17 cellular contexts compared by ENCODE assay signal in the genomic region with DNA sequence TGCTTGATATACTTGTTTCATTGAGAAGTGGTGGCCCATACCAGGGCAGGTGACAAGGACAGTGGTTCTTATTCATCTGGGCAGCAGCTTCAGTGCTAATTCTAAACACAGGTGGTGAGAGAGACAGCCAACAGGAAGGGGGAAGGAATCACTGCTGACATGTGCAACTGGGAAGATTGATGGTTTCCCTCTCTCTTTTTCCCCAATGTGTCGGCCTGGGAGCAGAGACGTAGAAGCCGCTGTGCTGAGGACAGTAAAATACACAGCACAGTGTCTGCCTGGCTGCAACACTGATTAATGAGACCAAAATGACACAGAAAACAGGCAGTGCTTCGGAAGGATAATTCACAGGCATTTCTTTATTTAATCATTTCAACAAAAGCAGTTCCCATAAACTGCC.
"Had no signal": no experiment of that assay in that cellular context is flagged by ENCODE, and none has a peak within 500 bp of the region (broad histone marks: within the 10 kb centered on the region; RNA-seq: fewer than 3 reads in every experiment).

No MANE protein-coding gene starts in this region.

- H3K4me3 Mint-ChIP-seq: activated naive CD4-positive, alpha-beta T cell treated with anti-CD3 and anti-CD28 coated beads, Interleukin-2, amount 50 U/mL, for 24 hours; immature natural killer cell; neural crest cell had no signal

- DNase-seq: activated CD4-positive, alpha-beta T cell treated with anti-CD3 and anti-CD28 coated beads, Interleukin-2, amount 50 U/mL, for 48 hours; activated gamma-delta T cell; cerebellar nuclear complex; effector CD4-positive, alpha-beta T cell; immature natural killer cell; mammary epithelial cell; stimulated activated CD4-positive, alpha-beta T cell treated with anti-CD3 and anti-CD28 coated beads, Interleukin-12 subunit alpha, Interleukin-12 subunit beta, amount 100 ng/mL, for 4 hours; stimulated activated CD4-positive, alpha-beta T cell treated with anti-CD3 and anti-CD28 coated beads, Interleukin-1b, Interleukin-23, amount 100 ng/mL, for 48 hours; stimulated activated CD8-positive, alpha-beta memory T cell treated with anti-CD3 and anti-CD28 coated beads, Interleukin-4, amount 100 ng/mL, for 48 hours; stimulated activated naive CD4-positive, alpha-beta T cell; T-helper 2 cell; upper lobe of right lung had no signal

- H3K9me3 Mint-ChIP-seq: neural crest cell had no signal

- H3K27me3 Mint-ChIP-seq: activated naive CD4-positive, alpha-beta T cell treated with anti-CD3 and anti-CD28 coated beads, Interleukin-2, amount 50 U/mL, for 24 hours had no signal

- H3K4me1 ChIP-seq: upper lobe of right lung had no signal

- H3K27ac Mint-ChIP-seq: activated naive CD4-positive, alpha-beta T cell treated with anti-CD3 and anti-CD28 coated beads, Interleukin-2, amount 50 U/mL, for 24 hours; immature natural killer cell had no signal

- H3K4me3 ChIP-seq: ascending aorta, breast epithelium, esophagus muscularis mucosa, upper lobe of right lung had no signal

- H3K9me3 ChIP-seq: ascending aorta, breast epithelium, upper lobe of right lung had no signal

- H3K36me3 ChIP-seq: ascending aorta, breast epithelium, esophagus muscularis mucosa, upper lobe of right lung had no signal

- ATAC-seq: upper lobe of right lung had no signal

- H3K27ac ChIP-seq: ascending aorta, breast epithelium, esophagus muscularis mucosa, upper lobe of right lung had no signal

- H3K27me3 ChIP-seq: ascending aorta, breast epithelium, esophagus muscularis mucosa, upper lobe of right lung had no signal
